In genomic region chr5:166942948-166943347, GRCh38 we compare ENCODE assay signal across 34 cellular contexts.
"Had no signal": no experiment of that assay in that cellular context is flagged by ENCODE, and none has a peak within 500 bp of the region (broad histone marks: within the 10 kb centered on the region; RNA-seq: fewer than 3 reads in every experiment).

No MANE protein-coding gene starts in this region.

- H3K9ac ChIP-seq: KMS-11 had no signal

- DNase-seq: Karpas-422, Kasumi-1, MG63, MM.1S, MV-4-11, NCI-H1048, NCI-H1092, NCI-H1092 treated with DMSO at 0.1 percent for 48 hours, NCI-H1105, NCI-H1105 treated with DMSO at 0.1 percent for 48 hours, NCI-H1417, NCI-H1417 treated with DMSO at 0.1 percent for 48 hours, NCI-H1436, NCI-H1436 treated with DMSO at 0.1 percent for 48 hours, NCI-H146, NCI-H1694, NCI-H1694 treated with DMSO at 0.1 percent for 48 hours, NCI-H187, NCI-H187 treated with DMSO at 0.1 percent for 48 hours, NCI-H1930, NCI-H2029, NCI-H2029 treated with DMSO at 0.1 percent for 48 hours, NCI-H2081, NCI-H2081 treated with DMSO at 0.1 percent for 48 hours, NCI-H2107, NCI-H2171, NCI-H2171 treated with DMSO at 0.1 percent for 48 hours, NCI-H2227 treated with DMSO at 0.1 percent for 48 hours, NCI-H226, NCI-H345, NCI-H446, NCI-H446 treated with DMSO at 0.1 percent for 48 hours, NCI-H510A had no signal

- H3K4me2 ChIP-seq: KMS-11 had no signal

- H3K4me3 ChIP-seq: MG63 had no signal

- H3K27ac ChIP-seq: KMS-11 had no signal

- H3K27me3 ChIP-seq: MG63 had no signal

- H3K36me3 ChIP-seq: MG63 had no signal
